Comparison of ENCODE assay signal across 1 cellular context in the genomic region with DNA sequence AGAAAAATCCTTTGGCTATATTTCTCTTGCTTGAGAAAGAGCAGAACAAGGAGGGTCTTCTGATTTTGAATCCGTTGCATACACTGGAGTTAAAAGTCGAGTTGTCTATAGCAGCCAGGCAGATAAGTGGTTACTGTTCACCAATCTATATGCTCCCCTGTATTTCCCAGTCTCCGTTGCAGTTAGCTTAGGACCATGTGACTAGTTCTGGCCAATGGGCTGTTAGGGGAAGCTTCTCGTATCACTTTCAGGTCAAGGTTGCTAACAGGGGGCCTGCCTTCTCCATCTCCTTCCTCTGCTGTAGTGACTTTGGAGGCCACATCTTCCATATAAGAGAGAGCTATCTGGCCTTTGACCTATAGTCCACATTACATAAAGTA.
TF ChIP-seq lines count a peak whose summit lies in the region.

No MANE protein-coding gene starts in this region.

TF ChIP-seq in HepG2, 621 proteins besides CTCF, POLR2A, EP300 and RAD21 (continued from another document):
- TF ChIP-seq WIZ (CRISPR knock-in tag; IDR thresholded peaks at IDR 0.05) (no peak), ZNF225 (CRISPR knock-in tag; IDR thresholded peaks at IDR 0.05) (no peak), GABPB1 (CRISPR knock-in tag; IDR thresholded peaks at IDR 0.05) (no peak), KMT2A (CRISPR knock-in tag; IDR thresholded peaks at IDR 0.05) (no peak), NR1H2 (CRISPR knock-in tag; IDR thresholded peaks at IDR 0.05; ENCODE audit: borderline replicate concordance, low read depth) (no peak), TBL1XR1 (IDR thresholded peaks at IDR 0.05; ENCODE audit: borderline replicate concordance, low read length, partially characterized antibody) (no peak), HIVEP1 (CRISPR knock-in tag; IDR thresholded peaks at IDR 0.05) (no peak), NFYB (CRISPR knock-in tag; IDR thresholded peaks at IDR 0.05) (peak; percentile 97), ZNF644 (CRISPR knock-in tag; IDR thresholded peaks at IDR 0.05; ENCODE audit: low read depth) (0 out of 2 replicates have a peak, but pooled peaks have one; percentile 11), GABPA (IDR thresholded peaks at IDR 0.05; ENCODE audit: low read depth, low read length) (no peak), GABPA (CRISPR knock-in tag; IDR thresholded peaks at IDR 0.05; ENCODE audit: low read depth) (peak; percentile 39; the same call in 1 of the 2 replicates), TAF1 (CRISPR knock-in tag; IDR thresholded peaks at IDR 0.05) (0 out of 2 replicates have a peak, but pooled peaks have one; percentile 12), EZH2 (conservative IDR thresholded peaks at IDR 0.05; ENCODE audit: low read depth, low read length) (no peak), SALL1 (CRISPR knock-in tag; IDR thresholded peaks at IDR 0.05) (peak; percentile 36; the same call in 1 of the 2 replicates), MATR3 (CRISPR knock-in tag; IDR thresholded peaks at IDR 0.05) (no peak)
- TF ChIP-seq, protein P1, sequence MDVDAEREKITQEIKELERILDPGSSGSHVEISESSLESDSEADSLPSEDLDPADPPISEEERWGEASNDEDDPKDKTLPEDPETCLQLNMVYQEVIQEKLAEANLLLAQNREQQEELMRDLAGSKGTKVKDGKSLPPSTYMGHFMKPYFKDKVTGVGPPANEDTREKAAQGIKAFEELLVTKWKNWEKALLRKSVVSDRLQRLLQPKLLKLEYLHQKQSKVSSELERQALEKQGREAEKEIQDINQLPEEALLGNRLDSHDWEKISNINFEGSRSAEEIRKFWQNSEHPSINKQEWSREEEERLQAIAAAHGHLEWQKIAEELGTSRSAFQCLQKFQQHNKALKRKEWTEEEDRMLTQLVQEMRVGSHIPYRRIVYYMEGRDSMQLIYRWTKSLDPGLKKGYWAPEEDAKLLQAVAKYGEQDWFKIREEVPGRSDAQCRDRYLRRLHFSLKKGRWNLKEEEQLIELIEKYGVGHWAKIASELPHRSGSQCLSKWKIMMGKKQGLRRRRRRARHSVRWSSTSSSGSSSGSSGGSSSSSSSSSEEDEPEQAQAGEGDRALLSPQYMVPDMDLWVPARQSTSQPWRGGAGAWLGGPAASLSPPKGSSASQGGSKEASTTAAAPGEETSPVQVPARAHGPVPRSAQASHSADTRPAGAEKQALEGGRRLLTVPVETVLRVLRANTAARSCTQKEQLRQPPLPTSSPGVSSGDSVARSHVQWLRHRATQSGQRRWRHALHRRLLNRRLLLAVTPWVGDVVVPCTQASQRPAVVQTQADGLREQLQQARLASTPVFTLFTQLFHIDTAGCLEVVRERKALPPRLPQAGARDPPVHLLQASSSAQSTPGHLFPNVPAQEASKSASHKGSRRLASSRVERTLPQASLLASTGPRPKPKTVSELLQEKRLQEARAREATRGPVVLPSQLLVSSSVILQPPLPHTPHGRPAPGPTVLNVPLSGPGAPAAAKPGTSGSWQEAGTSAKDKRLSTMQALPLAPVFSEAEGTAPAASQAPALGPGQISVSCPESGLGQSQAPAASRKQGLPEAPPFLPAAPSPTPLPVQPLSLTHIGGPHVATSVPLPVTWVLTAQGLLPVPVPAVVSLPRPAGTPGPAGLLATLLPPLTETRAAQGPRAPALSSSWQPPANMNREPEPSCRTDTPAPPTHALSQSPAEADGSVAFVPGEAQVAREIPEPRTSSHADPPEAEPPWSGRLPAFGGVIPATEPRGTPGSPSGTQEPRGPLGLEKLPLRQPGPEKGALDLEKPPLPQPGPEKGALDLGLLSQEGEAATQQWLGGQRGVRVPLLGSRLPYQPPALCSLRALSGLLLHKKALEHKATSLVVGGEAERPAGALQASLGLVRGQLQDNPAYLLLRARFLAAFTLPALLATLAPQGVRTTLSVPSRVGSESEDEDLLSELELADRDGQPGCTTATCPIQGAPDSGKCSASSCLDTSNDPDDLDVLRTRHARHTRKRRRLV (CRISPR knock-in tag; IDR thresholded peaks at IDR 0.05) = no peak
- TF ChIP-seq, protein P2, sequence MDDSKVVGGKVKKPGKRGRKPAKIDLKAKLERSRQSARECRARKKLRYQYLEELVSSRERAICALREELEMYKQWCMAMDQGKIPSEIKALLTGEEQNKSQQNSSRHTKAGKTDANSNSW (CRISPR knock-in tag; IDR thresholded peaks at IDR 0.05; ENCODE audit: borderline replicate concordance) = no peak
